15 cellular contexts compared by ENCODE assay signal in genomic region chr20:9999660-10000059, GRCh38. TPM values are rescaled to one million over a fixed set of nuclear protein-coding genes. Genes with fewer than 3 reads are reported as not detected.
DNase-seq lines count a peak whose midpoint lies in the region; ATAC-seq and TF ChIP-seq lines count a peak whose summit lies in the region.
"Had no signal": no experiment of that assay in that cellular context is flagged by ENCODE, and none has a peak within 500 bp of the region (broad histone marks: within the 10 kb centered on the region; RNA-seq: fewer than 3 reads in every experiment).

No MANE protein-coding gene starts in this region.

- no peak overlapping the region for H2AK5ac ChIP-seq in H9 (ENCODE audit: insufficient read length, low read length)

- H3K79me2 ChIP-seq in H9 (ENCODE audit: insufficient read depth, low read length) = no peaks in the 10 kb centered on the region

- no peaks in the 10 kb centered on the region for H3K36me3 ChIP-seq in BLaER1 treated with 17β-estradiol and CSF1 and Interleukin-3, amounts not matched to agents 10 nM and 100 nM
- H3K36me3 ChIP-seq in endodermal cell (ENCODE audit: control insufficient read depth, insufficient read depth, low read length) = no peaks in the 10 kb centered on the region

- peaks cover 0 to 24% (median 3%) of the 10 kb centered on the region in 11 experiments; a peak in 11 of 22 replicates for H3K9me3 ChIP-seq in BLaER1 treated with 17β-estradiol and CSF1 and Interleukin-3, amounts not matched to agents 10 nM and 100 nM (replicated peaks in 1 of 11)
- H3K9me3 ChIP-seq in H9 (ENCODE audit: control insufficient read depth, low read depth, low read length) (no peaks in the 10 kb centered on the region), endodermal cell (ENCODE audit: control insufficient read depth, low read length) (peaks cover 3% of the 10 kb centered on the region)

- H3K4me2 ChIP-seq in BLaER1 treated with 17β-estradiol and CSF1 and Interleukin-3, amounts not matched to agents 10 nM and 100 nM = peak overlapping the region in 10 of 11 experiments; percentile 8 to 76 (median 63); a peak in 17 of 22 replicates
- no peak overlapping the region for H3K4me2 ChIP-seq in H9 (ENCODE audit: insufficient read depth, insufficient read length, low read length)

- H3K4me3 ChIP-seq in BLaER1 treated with 17β-estradiol and CSF1 and Interleukin-3, amounts not matched to agents 10 nM and 100 nM = peak overlapping the region in 1 of 10 experiments; percentile 28; a peak in 1 of 20 replicates
- no peak overlapping the region for H3K4me3 ChIP-seq in endodermal cell (ENCODE audit: low read length)

- no peaks in the 10 kb centered on the region for H3K27me3 ChIP-seq in BLaER1 treated with 17β-estradiol and CSF1 and Interleukin-3, amounts not matched to agents 10 nM and 100 nM
- H3K27me3 ChIP-seq in H9 (ENCODE audit: insufficient read depth, low read length) = no peaks in the 10 kb centered on the region
- no peaks in the 10 kb centered on the region for H3K27me3 ChIP-seq in endodermal cell (ENCODE audit: control insufficient read depth, insufficient read depth, low read length, poor library complexity, severe bottlenecking)

- H2BK20ac ChIP-seq in H9 (ENCODE audit: low read depth, low read length, poor library complexity, severe bottlenecking) = no peak overlapping the region

- no peak overlapping the region for H3K23ac ChIP-seq in H9 (ENCODE audit: insufficient read length, low read depth, low read length)

- H2BK12ac ChIP-seq in H9 (ENCODE audit: insufficient read length, low read depth, low read length) = no peak overlapping the region

- H3K27ac Mint-ChIP-seq in H9 (peak overlapping the region in 2 of 3 experiments; percentile 41 to 52; a peak in 2 of 7 replicates), endodermal cell (no peak overlapping the region), chondrocyte (ENCODE audit: unreplicated experiment) (no peak overlapping the region)
- H3K27ac Mint-ChIP-seq in dendritic cell treated with granulocyte-macrophage colony-stimulating factor and Interleukin-4, amounts not matched to agents 40 ng/mL and 50 ng/mL, for 4 days = peak overlapping the region; percentile 86
- H3K27ac Mint-ChIP-seq in naive thymus-derived CD8-positive, alpha-beta T cell = no peak overlapping the region
- H3K27ac Mint-ChIP-seq: activated CD4-positive, alpha-beta memory T cell treated with anti-CD3 and anti-CD28 coated beads, Interleukin-2, amount 10 ng/mL, durations not matched to agents 7 days and 5 days; stimulated activated naive CD8-positive, alpha-beta T cell treated with anti-CD3 and anti-CD28 coated beads, Interleukin-15, amount 100 ng/mL, for 72 hours had no signal

- H3K36me3 Mint-ChIP-seq in H9 (ENCODE audit: insufficient read depth in 1 of 3, low read depth in 3 of 3) (peaks cover 0 to 2% (median 0%) of the 10 kb centered on the region in 3 experiments; a peak in 1 of 7 replicates), endodermal cell (ENCODE audit: low read depth) (no peaks in the 10 kb centered on the region), chondrocyte (ENCODE audit: low read depth) (peaks cover 2% of the 10 kb centered on the region)
- H3K36me3 Mint-ChIP-seq in dendritic cell treated with granulocyte-macrophage colony-stimulating factor and Interleukin-4, amounts not matched to agents 40 ng/mL and 50 ng/mL, for 4 days (ENCODE audit: low read depth) = peaks cover 13% of the 10 kb centered on the region
- H3K36me3 Mint-ChIP-seq in naive thymus-derived CD8-positive, alpha-beta T cell = peaks cover 0 to 2% (median 2%) of the 10 kb centered on the region in 3 donors

- DNase-seq in H9 (no peak), NCI-H446 (lab: John Stamatoyannopoulos, UW) (peak; percentile 94 to 99), NCI-H2081 treated with DMSO at 0.1 percent for 48 hours (lab: John Stamatoyannopoulos, UW) (no peak), endodermal cell (no peak), chondrocyte (ENCODE audit: low spot score) (no peak)
- no peak for DNase-seq in naive thymus-derived CD8-positive, alpha-beta T cell
- DNase-seq: activated CD4-positive, alpha-beta memory T cell treated with anti-CD3 and anti-CD28 coated beads, Interleukin-2, amount 10 ng/mL, durations not matched to agents 7 days and 5 days; glutamatergic neuron; IMR-90; NCI-H226; stimulated activated naive CD8-positive, alpha-beta T cell treated with anti-CD3 and anti-CD28 coated beads, Interleukin-15, amount 100 ng/mL, for 72 hours had no signal

- peaks cover 3% of the 10 kb centered on the region in 2 experiments; a peak in 4 of 5 replicates for H3K9me3 Mint-ChIP-seq in H9
- peaks cover 25% of the 10 kb centered on the region for H3K9me3 Mint-ChIP-seq in dendritic cell treated with granulocyte-macrophage colony-stimulating factor and Interleukin-4, amounts not matched to agents 40 ng/mL and 50 ng/mL, for 4 days
- H3K9me3 Mint-ChIP-seq in endodermal cell = peaks cover 3% of the 10 kb centered on the region
- peaks cover 3% of the 10 kb centered on the region for H3K9me3 Mint-ChIP-seq in chondrocyte (ENCODE audit: low read depth)
- peaks cover 0 to 3% (median 1%) of the 10 kb centered on the region in 9 donors for H3K9me3 Mint-ChIP-seq in naive thymus-derived CD8-positive, alpha-beta T cell
- H3K9me3 Mint-ChIP-seq: activated CD4-positive, alpha-beta memory T cell treated with anti-CD3 and anti-CD28 coated beads, Interleukin-2, amount 10 ng/mL, durations not matched to agents 7 days and 5 days had no signal

- no peak overlapping the region for H2BK5ac ChIP-seq in H9 (ENCODE audit: insufficient read length, low read length)

- no peak overlapping the region for H3K56ac ChIP-seq in H9 (ENCODE audit: insufficient read length, low read depth, low read length)

- no peak for ATAC-seq in naive thymus-derived CD8-positive, alpha-beta T cell
- ATAC-seq: left lobe of liver; SK-N-SH treated with all-trans-retinoic acid at 6 μM for 48 hours; stimulated activated naive CD8-positive, alpha-beta T cell treated with anti-CD3 and anti-CD28 coated beads, Interleukin-15, amount 100 ng/mL, for 72 hours had no signal

- H3K9ac ChIP-seq in BLaER1 treated with 17β-estradiol and CSF1 and Interleukin-3, amounts not matched to agents 10 nM and 100 nM = peak overlapping the region in 4 of 11 experiments; percentile 29 to 68 (median 61); a peak in 7 of 22 replicates
- H3K9ac ChIP-seq in H9 (ENCODE audit: extremely low read depth, insufficient read length, low read length) (no peak overlapping the region), endodermal cell (ENCODE audit: extremely low read depth, low read length, poor library complexity, severe bottlenecking) (no peak overlapping the region)

- H3K27me3 Mint-ChIP-seq in H9 (ENCODE audit: low read depth) (no peaks in the 10 kb centered on the region), endodermal cell (ENCODE audit: insufficient read depth) (no peaks in the 10 kb centered on the region), chondrocyte (ENCODE audit: low read depth) (no peaks in the 10 kb centered on the region)
- no peaks in the 10 kb centered on the region for H3K27me3 Mint-ChIP-seq in dendritic cell treated with granulocyte-macrophage colony-stimulating factor and Interleukin-4, amounts not matched to agents 40 ng/mL and 50 ng/mL, for 4 days
- H3K27me3 Mint-ChIP-seq in naive thymus-derived CD8-positive, alpha-beta T cell = peaks cover 0 to 3% (median 0%) of the 10 kb centered on the region in 5 donors
- H3K27me3 Mint-ChIP-seq: stimulated activated naive CD8-positive, alpha-beta T cell treated with anti-CD3 and anti-CD28 coated beads, Interleukin-15, amount 100 ng/mL, for 72 hours had no signal

- no peak overlapping the region for H3K18ac ChIP-seq in H9 (ENCODE audit: insufficient read length, low read depth, low read length)

- no peak overlapping the region for H2AFZ ChIP-seq in H9 (ENCODE audit: low read length)

- H4K20me1 ChIP-seq in BLaER1 treated with 17β-estradiol and CSF1 and Interleukin-3, amounts not matched to agents 10 nM and 100 nM = no peaks in the 10 kb centered on the region
- H4K20me1 ChIP-seq in H9 (ENCODE audit: control insufficient read depth, insufficient read depth, insufficient read length) = no peaks in the 10 kb centered on the region

- no peak overlapping the region for H4K5ac ChIP-seq in H9 (ENCODE audit: insufficient read length, low read depth, low read length)

- POLR2A ChIA-PET in naive thymus-derived CD8-positive, alpha-beta T cell (lab: Charles Lee) = no interaction called here

- H3K79me1 ChIP-seq in H9 (ENCODE audit: insufficient read depth, low read depth, low read length, poor library complexity, severe bottlenecking) = no peaks in the 10 kb centered on the region

- WGBS in H9 (ENCODE audit: extremely low coverage, insufficient read length, low lambda C conversion rate) = no CpG with 5 or more reads among the region's 1 CpG
- 78 to 93% methylated on average over 1 of the region's 1 CpG for WGBS in endodermal cell (ENCODE audit: insufficient coverage in 1 of 2, insufficient read length in 1 of 2), 2 experiments

- intact Hi-C loops in dendritic cell treated with granulocyte-macrophage colony-stimulating factor and Interleukin-4, amounts not matched to agents 40 ng/mL and 50 ng/mL, for 4 days (cut with micrococcal nuclease) = no loop called here

- TF ChIP-seq CTCF in H9 (conservative IDR thresholded peaks at IDR 0.05) (no peak), endodermal cell (conservative IDR thresholded peaks at IDR 0.05) (no peak), chondrocyte (IDR thresholded peaks at IDR 0.05) (no peak)

- H3K4me1 Mint-ChIP-seq in H9 (no peaks in the 10 kb centered on the region), endodermal cell (no peaks in the 10 kb centered on the region), chondrocyte (ENCODE audit: low read depth) (no peaks in the 10 kb centered on the region)
- H3K4me1 Mint-ChIP-seq in dendritic cell treated with granulocyte-macrophage colony-stimulating factor and Interleukin-4, amounts not matched to agents 40 ng/mL and 50 ng/mL, for 4 days (ENCODE audit: low read depth) = peaks cover 14% of the 10 kb centered on the region
- H3K4me1 Mint-ChIP-seq in naive thymus-derived CD8-positive, alpha-beta T cell = no peaks in the 10 kb centered on the region
- H3K4me1 Mint-ChIP-seq: activated CD4-positive, alpha-beta memory T cell treated with anti-CD3 and anti-CD28 coated beads, Interleukin-2, amount 10 ng/mL, durations not matched to agents 7 days and 5 days; stimulated activated naive CD8-positive, alpha-beta T cell treated with anti-CD3 and anti-CD28 coated beads, Interleukin-15, amount 100 ng/mL, for 72 hours had no signal

- peak overlapping the region in 10 of 11 experiments; percentile 19 to 83 (median 67); a peak in 18 of 22 replicates for H3K27ac ChIP-seq in BLaER1 treated with 17β-estradiol and CSF1 and Interleukin-3, amounts not matched to agents 10 nM and 100 nM
- H3K27ac ChIP-seq in H9 (ENCODE audit: insufficient read length, low read depth, low read length) = no peak overlapping the region
- no peak overlapping the region for H3K27ac ChIP-seq in endodermal cell (ENCODE audit: low read depth, low read length)

- no peak overlapping the region for H4K8ac ChIP-seq in H9 (replicated peaks; ENCODE audit: insufficient read length, low read depth, low read length)

- H3K4me3 Mint-ChIP-seq in H9 = no peak overlapping the region
- H3K4me3 Mint-ChIP-seq in dendritic cell treated with granulocyte-macrophage colony-stimulating factor and Interleukin-4, amounts not matched to agents 40 ng/mL and 50 ng/mL, for 4 days = peak overlapping the region; percentile 59
- no peak overlapping the region for H3K4me3 Mint-ChIP-seq in endodermal cell
- H3K4me3 Mint-ChIP-seq in chondrocyte (ENCODE audit: unreplicated experiment) = no peak overlapping the region
- no peak overlapping the region for H3K4me3 Mint-ChIP-seq in naive thymus-derived CD8-positive, alpha-beta T cell
- H3K4me3 Mint-ChIP-seq: activated CD4-positive, alpha-beta memory T cell treated with anti-CD3 and anti-CD28 coated beads, Interleukin-2, amount 10 ng/mL, durations not matched to agents 7 days and 5 days; stimulated activated naive CD8-positive, alpha-beta T cell treated with anti-CD3 and anti-CD28 coated beads, Interleukin-15, amount 100 ng/mL, for 72 hours had no signal

- peaks cover 4 to 26% (median 15%) of the 10 kb centered on the region in 10 experiments; a peak in 17 of 20 replicates for H3K4me1 ChIP-seq in BLaER1 treated with 17β-estradiol and CSF1 and Interleukin-3, amounts not matched to agents 10 nM and 100 nM
- no peaks in the 10 kb centered on the region for H3K4me1 ChIP-seq in H9 (ENCODE audit: insufficient read depth, low read length)
- H3K4me1 ChIP-seq in endodermal cell (ENCODE audit: control insufficient read depth, insufficient read depth, low read length) = no peaks in the 10 kb centered on the region

- no peak overlapping the region for H2BK15ac ChIP-seq in H9 (ENCODE audit: low read depth, low read length)

- H2BK120ac ChIP-seq in H9 (ENCODE audit: low read depth, low read length, poor library complexity, severe bottlenecking) = no peak overlapping the region

- H3K4ac ChIP-seq in H9 (ENCODE audit: low read depth, low read length) = no peak overlapping the region

- no peaks in the 10 kb centered on the region for H3K23me2 ChIP-seq in H9 (ENCODE audit: insufficient read length, low read depth, low read length, poor library complexity, severe bottlenecking)

- no peak overlapping the region for H4K91ac ChIP-seq in H9 (ENCODE audit: insufficient read length, low read depth, low read length)

- no peak overlapping the region for H3K14ac ChIP-seq in H9 (ENCODE audit: insufficient read depth, low read length)

- no peak overlapping the region for H3T11ph ChIP-seq in H9 (ENCODE audit: low read length)

RNA-seq across cellular contexts. Expression of gene ANKEF1, which starts 35.1 kb away (rescaled TPM):
- 8.3 and 9.7 TPM in 2 replicates for total RNA-seq in H9 (2021)
- 10 to 100 TPM in 1 of 2 donors, 1 to 10 TPM in 1; 8.8 to 13.1 TPM for total RNA-seq in endodermal cell
- 4.0 TPM for polyA plus RNA-seq in endodermal cell (2013, experiment 1 of 2)
- polyA plus RNA-seq in endodermal cell (2013, experiment 2 of 2) = 3.1 TPM
- total RNA-seq in chondrocyte = 0.46 to 0.90 TPM (median 0.77 TPM) in 3 replicates
- total RNA-seq in naive thymus-derived CD8-positive, alpha-beta T cell = 1 to 10 TPM; 7.1 to 7.4 TPM
- 1 to 10 TPM; 4.1 to 8.4 (median 6.8) TPM for polyA plus RNA-seq in naive thymus-derived CD8-positive, alpha-beta T cell

Comparison
In these comparisons a context has a peak if more than half of its experiments do, and no peak if none do; other contexts are left out.
1. H3K27ac ChIP-seq: peak in BLaER1 treated with 17β-estradiol and CSF1 and Interleukin-3, amounts not matched to agents 10 nM and 100 nM (10 of 11); none in H9 (single experiment) and endodermal cell (single experiment).
2. DNase-seq: peak in NCI-H446 (2 of 2); none in H9 (single experiment), NCI-H2081 treated with DMSO at 0.1 percent for 48 hours (single experiment), endodermal cell (single experiment), chondrocyte (single experiment) and naive thymus-derived CD8-positive, alpha-beta T cell (0 of 10).
3. H3K27ac Mint-ChIP-seq: peak in H9 (2 of 3) and dendritic cell treated with granulocyte-macrophage colony-stimulating factor and Interleukin-4, amounts not matched to agents 40 ng/mL and 50 ng/mL, for 4 days (single experiment); none in endodermal cell (single experiment), chondrocyte (single experiment) and naive thymus-derived CD8-positive, alpha-beta T cell (0 of 10).